16 cellular contexts compared by ENCODE assay signal in genomic region chr12:46222642-46223041, GRCh38. TPM values are rescaled to one million over a fixed set of nuclear protein-coding genes. Genes with fewer than 3 reads are reported as not detected.
DNase-seq lines count a peak whose midpoint lies in the region; ATAC-seq and TF ChIP-seq lines count a peak whose summit lies in the region.
"Had no signal": no experiment of that assay in that cellular context is flagged by ENCODE, and none has a peak within 500 bp of the region (broad histone marks: within the 10 kb centered on the region; RNA-seq: fewer than 3 reads in every experiment).

No MANE protein-coding gene starts in this region.

- TF ChIP-seq CTCF in RWPE2 (IDR thresholded peaks at IDR 0.05; ENCODE audit: poor library complexity, severe bottlenecking) = no peak
- no peak for TF ChIP-seq CTCF in endothelial cell (IDR thresholded peaks at IDR 0.05; ENCODE audit: unreplicated experiment)
- no peak for TF ChIP-seq CTCF in tibial artery (IDR thresholded peaks at IDR 0.05)

- no peaks in the 10 kb centered on the region for H3K27me3 Mint-ChIP-seq in activated T-cell treated with anti-CD3 and anti-CD28 coated beads, Interleukin-2, amount 50 U/mL, for 72 hours (ENCODE audit: low read depth)
- no peaks in the 10 kb centered on the region for H3K27me3 Mint-ChIP-seq in endothelial cell (ENCODE audit: unreplicated experiment)

- DNase-seq in activated T-cell treated with anti-CD3 and anti-CD28 coated beads, Interleukin-2, amount 50 U/mL, for 72 hours = no peak
- no peak for DNase-seq in activated T-cell treated with anti-CD3 and anti-CD28 coated beads, Interleukin-2, amount 50 U/mL, for 1 hour
- DNase-seq in RWPE2 (ENCODE audit: low spot score) (no peak), endothelial cell (ENCODE audit: low spot score) (no peak), tibial artery (no peak), HCEC 1CT (no peak)
- DNase-seq: DMS53, mesenchymal stem cell, NCI-H510A treated with DMSO at 0.1 percent for 48 hours, RPMI8226, T-helper 9 cell, testis had no signal

- H3K9me3 ChIP-seq in RWPE2 (ENCODE audit: severe bottlenecking) (no peaks in the 10 kb centered on the region), tibial artery (no peaks in the 10 kb centered on the region)
- H3K9me3 ChIP-seq: testis had no signal

- H3K9me3 Mint-ChIP-seq in activated T-cell treated with anti-CD3 and anti-CD28 coated beads, Interleukin-2, amount 50 U/mL, for 72 hours = no peaks in the 10 kb centered on the region
- H3K9me3 Mint-ChIP-seq in endothelial cell (ENCODE audit: unreplicated experiment) = no peaks in the 10 kb centered on the region

- no peaks in the 10 kb centered on the region for H3K27me3 ChIP-seq in RWPE2 (ENCODE audit: insufficient read depth, poor library complexity, severe bottlenecking)
- no peaks in the 10 kb centered on the region for H3K27me3 ChIP-seq in tibial artery
- H3K27me3 ChIP-seq: testis had no signal

- no peak for ATAC-seq in activated T-cell treated with anti-CD3 and anti-CD28 coated beads, Interleukin-2, amount 50 U/mL, for 72 hours (replicated peaks in 1 of 2)
- ATAC-seq in RWPE2 (ENCODE audit: low read depth) = no peak
- ATAC-seq in GM19328 (IDR thresholded peaks at IDR 0.05; ENCODE audit: unreplicated experiment) = no peak
- ATAC-seq in HG02840 (IDR thresholded peaks at IDR 0.05; ENCODE audit: low FRiP score, unreplicated experiment) = no peak

- H3K4me3 Mint-ChIP-seq in activated T-cell treated with anti-CD3 and anti-CD28 coated beads, Interleukin-2, amount 50 U/mL, for 72 hours = peak overlapping the region; percentile 13 to 83
- H3K4me3 Mint-ChIP-seq in endothelial cell (ENCODE audit: unreplicated experiment) = no peak overlapping the region

- H3K36me3 ChIP-seq in RWPE2 (ENCODE audit: low read depth) (peaks cover 95% of the 10 kb centered on the region), tibial artery (no peaks in the 10 kb centered on the region)

- peaks cover 85% of the 10 kb centered on the region for H3K4me1 Mint-ChIP-seq in activated T-cell treated with anti-CD3 and anti-CD28 coated beads, Interleukin-2, amount 50 U/mL, for 72 hours (ENCODE audit: low read depth)
- peaks cover 61% of the 10 kb centered on the region for H3K4me1 Mint-ChIP-seq in endothelial cell (ENCODE audit: unreplicated experiment)

- no peak overlapping the region for H3K4me3 ChIP-seq in RWPE2 (ENCODE audit: severe bottlenecking)
- H3K4me3 ChIP-seq in tibial artery = no peak overlapping the region
- H3K4me3 ChIP-seq: coronary artery, skin epidermis, testis had no signal

- H3K27ac ChIP-seq in RWPE2 (ENCODE audit: poor library complexity, severe bottlenecking) (peak overlapping the region; percentile 73), tibial artery (peak overlapping the region; percentile 42 to 54)
- H3K27ac ChIP-seq: coronary artery, testis had no signal

- H3K4me1 ChIP-seq in RWPE2 (ENCODE audit: insufficient read depth, poor library complexity, severe bottlenecking) (peaks cover 45% of the 10 kb centered on the region), tibial artery (peaks cover 0 to 92% (median 50%) of the 10 kb centered on the region in 4 donors)
- H3K4me1 ChIP-seq: testis had no signal

- H3K27ac Mint-ChIP-seq in activated T-cell treated with anti-CD3 and anti-CD28 coated beads, Interleukin-2, amount 50 U/mL, for 72 hours = peak overlapping the region; percentile 72
- peak overlapping the region; percentile 53 for H3K27ac Mint-ChIP-seq in endothelial cell (ENCODE audit: unreplicated experiment)

- intact Hi-C loops in tibial artery (cut with DNase I; ENCODE audit: low total_unique reads) = no loop called here

- H3K36me3 Mint-ChIP-seq in activated T-cell treated with anti-CD3 and anti-CD28 coated beads, Interleukin-2, amount 50 U/mL, for 72 hours (ENCODE audit: insufficient read depth in 2 of 2) = peaks cover 21 to 59% of the 10 kb centered on the region in 2 donors
- H3K36me3 Mint-ChIP-seq in endothelial cell (ENCODE audit: low read depth, unreplicated experiment) = peaks cover 19% of the 10 kb centered on the region

RNA-seq across cellular contexts. Expression of gene SLC38A1, which starts 46.2 kb away (rescaled TPM):
- 100 to 1,000 TPM; 265 to 277 TPM for total RNA-seq in activated T-cell treated with anti-CD3 and anti-CD28 coated beads, Interleukin-2, amount 50 U/mL, for 72 hours
- total RNA-seq in endothelial cell (ENCODE audit: unreplicated experiment) = 100 TPM
